In the genomic region with DNA sequence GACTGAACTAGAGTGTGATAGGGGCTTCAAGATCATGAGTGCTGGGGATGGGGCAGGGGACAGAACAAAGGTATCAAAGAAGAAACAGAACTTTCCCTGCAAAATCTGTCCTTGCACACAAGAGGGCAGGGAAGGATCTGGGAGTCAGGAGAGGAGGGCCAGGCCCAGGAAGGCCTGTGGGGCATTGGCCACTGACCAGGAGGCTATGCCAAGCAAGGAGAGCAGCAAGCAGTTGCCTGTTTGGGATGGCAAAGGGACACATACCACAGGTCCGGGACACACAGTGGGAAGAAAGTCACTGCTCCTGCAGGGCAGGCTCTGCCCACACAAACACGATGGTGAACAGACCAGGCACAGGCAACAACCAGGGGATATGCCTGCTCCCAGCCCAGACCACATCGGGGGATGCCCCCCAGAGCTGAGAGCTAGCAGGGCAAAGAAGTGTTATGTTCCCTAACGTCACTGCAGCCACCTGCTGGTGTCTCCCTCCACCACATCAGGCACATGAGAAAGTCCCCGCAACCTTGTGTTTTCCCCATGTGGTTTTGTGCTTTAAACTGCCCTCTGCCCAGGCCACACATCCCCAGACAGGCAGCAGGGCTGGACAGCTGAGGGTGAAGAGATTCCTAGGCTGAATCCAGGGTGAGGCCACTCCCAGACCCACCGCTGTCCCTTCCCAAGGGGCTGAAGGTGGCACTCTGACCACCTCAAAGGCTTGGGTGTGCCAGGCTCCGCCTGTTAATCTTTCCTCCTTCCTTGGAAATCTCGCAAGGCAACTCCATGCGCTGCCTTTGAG, we compare ENCODE assay signal across 9 cellular contexts. TPM values are rescaled to one million over a fixed set of nuclear protein-coding genes. Genes with fewer than 3 reads are reported as not detected.
DNase-seq lines count a peak whose midpoint lies in the region; ATAC-seq and TF ChIP-seq lines count a peak whose summit lies in the region.
"Had no signal": no experiment of that assay in that cellular context is flagged by ENCODE, and none has a peak within 500 bp of the region (broad histone marks: within the 10 kb centered on the region; RNA-seq: fewer than 3 reads in every experiment).

No MANE protein-coding gene starts in this region.

- intact Hi-C loops in natural killer cell (cut with micrococcal nuclease): no loop called here
- intact Hi-C loops in spleen (cut with DNase I; ENCODE audit: low total_unique reads): loop anchor here (5.0 kb wide), 1 partner anchor 142 kb away; the partner anchor contains the start of gene CACNA1S

- peak overlapping the region; percentile 78 to 80 for H3K27ac Mint-ChIP-seq in natural killer cell

- H3K36me3 ChIP-seq in KMS-11 (ENCODE audit: insufficient read depth) (no peaks in the 10 kb centered on the region), spleen (peaks cover 0 to 71% (median 37%) of the 10 kb centered on the region in 6 donors)

- H3K4me3 ChIP-seq in KMS-11 (IDR thresholded peaks at IDR 0.05; ENCODE audit: insufficient read depth, low read depth, low read length) (no peak overlapping the region), spleen (no peak overlapping the region)

- H3K9me3 ChIP-seq in spleen: no peaks in the 10 kb centered on the region

- no peaks in the 10 kb centered on the region for H3K27me3 Mint-ChIP-seq in natural killer cell (ENCODE audit: low read depth in 2 of 2)

- H3K4me1 ChIP-seq in KMS-11 (ENCODE audit: low read depth, poor library complexity, severe bottlenecking): peaks cover 20% of the 10 kb centered on the region
- H3K4me1 ChIP-seq in spleen: peaks cover 0 to 6% (median 2%) of the 10 kb centered on the region in 6 donors

- ATAC-seq in GM21825 (IDR thresholded peaks at IDR 0.05; ENCODE audit: unreplicated experiment): peak; percentile 87
- ATAC-seq in natural killer cell: peak; percentile 65 to 87 (median 84)

- H3K4me2 ChIP-seq in KMS-11: peak overlapping the region; percentile 30; the same call in 1 of the 2 replicates

- no peak overlapping the region for H3K4me3 Mint-ChIP-seq in natural killer cell

- TF ChIP-seq POLR2A in spleen (IDR thresholded peaks at IDR 0.05): no peak

- no peak overlapping the region for H2AFZ ChIP-seq in KMS-11 (ENCODE audit: low read depth)

- no peaks in the 10 kb centered on the region for H3K79me2 ChIP-seq in KMS-11 (ENCODE audit: insufficient read depth, low read depth)

- no peaks in the 10 kb centered on the region for H4K20me1 ChIP-seq in KMS-11 (ENCODE audit: insufficient read depth)

- no peak overlapping the region for H3K27ac ChIP-seq in KMS-11
- no peak overlapping the region for H3K27ac ChIP-seq in spleen
- H3K27ac ChIP-seq: 22Rv1 had no signal

- H3K27me3 ChIP-seq in KMS-11 (ENCODE audit: insufficient read depth, low read depth) (no peaks in the 10 kb centered on the region), spleen (replicated peaks in 1 of 7) (no peaks in the 10 kb centered on the region)

- H3K4me1 Mint-ChIP-seq in natural killer cell: peaks cover 14 to 35% of the 10 kb centered on the region in 2 donors

- H3K9ac ChIP-seq in KMS-11: no peak overlapping the region

- TF ChIP-seq CTCF in KMS-11 (conservative IDR thresholded peaks at IDR 0.05; ENCODE audit: low read depth, low read length) (peak; percentile 46; the same call in 1 of the 2 replicates), natural killer cell (IDR thresholded peaks at IDR 0.05) (no peak), spleen (IDR thresholded peaks at IDR 0.05 in 8 of 11, conservative IDR thresholded peaks at IDR 0.05 in 3 of 11) (no peak)

- H3K36me3 Mint-ChIP-seq in natural killer cell: no peaks in the 10 kb centered on the region

- 78 to 80% (median 80%) methylated on average over 6 to 9 of the region's 9 CpGs for WGBS in spleen, 5 donors

- H3K9me3 Mint-ChIP-seq in natural killer cell: no peaks in the 10 kb centered on the region

- DNase-seq in DMS 273 (lab: John Stamatoyannopoulos, UW; ENCODE audit: unreplicated experiment) (peak; percentile 25), DMS 273 treated with DMSO at 0.1 percent for 48 hours (lab: John Stamatoyannopoulos, UW) (no peak), natural killer cell (peak; percentile 29), activated gamma-delta T cell treated with Interleukin-2 at 50 U/mL for 16 hours (no peak), spleen (no peak), HUDEP-2 (lab: John Stamatoyannopoulos, UW; ENCODE audit: unreplicated experiment in 76 of 76) (no peak)

RNA-seq across cellular contexts. Expression of gene KIF21B, which starts 53.6 kb away (rescaled TPM):
- 100 to 1,000 TPM; 102 to 129 (median 126) TPM for total RNA-seq in natural killer cell
- 10 to 100 TPM; 27.1 to 49.0 (median 30.0) TPM for total RNA-seq in spleen
- polyA plus RNA-seq in spleen: 1 to 10 TPM; 3.0 to 9.3 (median 4.5) TPM

Comparison
In these comparisons a context has a peak if more than half of its experiments do, and no peak if none do; other contexts are left out.
1. DNase-seq: peak in DMS 273 (single experiment) and natural killer cell (single experiment); none in DMS 273 treated with DMSO at 0.1 percent for 48 hours (single experiment), activated gamma-delta T cell treated with Interleukin-2 at 50 U/mL for 16 hours (single experiment), spleen (single experiment) and HUDEP-2 (0 of 76).